Comparison of ENCODE assay signal across 38 cellular contexts in the genomic region with DNA sequence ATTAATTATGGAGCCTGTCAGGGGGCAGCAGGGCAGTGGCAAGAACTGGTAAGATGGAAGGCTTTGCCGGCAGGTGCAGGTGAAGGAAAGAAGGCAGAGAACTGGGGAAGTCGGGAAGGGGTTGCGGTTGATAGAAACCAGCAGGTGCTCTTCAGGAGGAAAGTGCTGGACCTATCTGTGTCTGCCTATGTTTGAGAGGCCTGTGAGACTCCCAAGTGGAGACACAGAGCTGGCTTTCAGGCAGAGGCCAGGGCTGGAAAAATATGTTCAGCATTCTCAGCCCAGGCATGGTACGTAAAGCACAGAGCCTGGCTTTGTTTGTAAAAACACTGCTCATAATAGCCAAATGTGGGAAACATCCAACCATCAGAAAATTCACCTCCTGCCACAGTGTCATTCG.
"Had no signal": no experiment of that assay in that cellular context is flagged by ENCODE, and none has a peak within 500 bp of the region (broad histone marks: within the 10 kb centered on the region; RNA-seq: fewer than 3 reads in every experiment).

No MANE protein-coding gene starts in this region.

- ATAC-seq: activated naive CD8-positive, alpha-beta T cell treated with anti-CD3 and anti-CD28 coated beads, Interleukin-2, amount 50 U/mL, for 24 hours; activated T-cell treated with anti-CD3 and anti-CD28 coated beads, Interleukin-2, amount 50 U/mL, for 4 hours; activated T-cell treated with anti-CD3 and anti-CD28 coated beads, Interleukin-2, amount 50 U/mL, for 72 hours; activated T-helper 17 cell treated with anti-CD3 and anti-CD28 coated beads, Interleukin-2, amount 50 U/mL, for 72 hours; body of pancreas had no signal

- H3K4me3 ChIP-seq: adrenal gland, ascending aorta, body of pancreas, breast epithelium, cardiac muscle cell had no signal

- H3K27me3 Mint-ChIP-seq: activated naive CD4-positive, alpha-beta T cell treated with anti-CD3 and anti-CD28 coated beads, Interleukin-2, amount 50 U/mL, for 24 hours; activated naive CD8-positive, alpha-beta T cell treated with anti-CD3 and anti-CD28 coated beads for 36 hours; activated naive CD8-positive, alpha-beta T cell treated with anti-CD3 and anti-CD28 coated beads, Interleukin-2, amount 10 ng/mL, durations not matched to agents 7 days and 5 days; brain had no signal

- H3K4me3 Mint-ChIP-seq: activated naive CD4-positive, alpha-beta T cell treated with anti-CD3 and anti-CD28 coated beads for 36 hours; activated naive CD4-positive, alpha-beta T cell treated with anti-CD3 and anti-CD28 coated beads, Interleukin-2, amount 10 ng/mL, durations not matched to agents 7 days and 5 days; activated naive CD4-positive, alpha-beta T cell treated with anti-CD3 and anti-CD28 coated beads, Interleukin-2, amount 50 U/mL, for 24 hours; activated naive CD8-positive, alpha-beta T cell; activated naive CD8-positive, alpha-beta T cell treated with anti-CD3 and anti-CD28 coated beads for 36 hours; activated naive CD8-positive, alpha-beta T cell treated with anti-CD3 and anti-CD28 coated beads, Interleukin-2, amount 10 ng/mL, durations not matched to agents 7 days and 5 days; activated naive CD8-positive, alpha-beta T cell treated with anti-CD3 and anti-CD28 coated beads, Interleukin-2, amount 50 U/mL, for 24 hours; activated T-cell treated with anti-CD3 and anti-CD28 coated beads, Interleukin-2, amount 50 U/mL, for 24 hours; activated T-cell treated with anti-CD3 and anti-CD28 coated beads, Interleukin-2, amount 50 U/mL, for 4 hours; activated T-cell treated with anti-CD3 and anti-CD28 coated beads, Interleukin-2, amount 50 U/mL, for 72 hours; activated T-helper 1 cell treated with anti-CD3 and anti-CD28 coated beads, Interleukin-12 subunit alpha, Interleukin-12 subunit beta, Interleukin-2, Interleukin-4 antibody, amounts not matched to agents 30 ng/mL and 10 ng/mL and 1 ng/mL, durations not matched to agents 14 hours and 24 hours and 36 hours; activated T-helper 17 cell treated with anti-CD3 and anti-CD28 coated beads, Interleukin-2, amount 50 U/mL, for 72 hours; brain; central memory CD8-positive, alpha-beta T cell had no signal

- H3K4me1 ChIP-seq: adrenal gland, ascending aorta, body of pancreas, breast epithelium had no signal

- H3K36me3 ChIP-seq: adrenal gland, ascending aorta, breast epithelium, cardiac muscle cell had no signal

- H3K4me1 Mint-ChIP-seq: activated naive CD4-positive, alpha-beta T cell treated with anti-CD3 and anti-CD28 coated beads, Interleukin-2, amount 10 ng/mL, durations not matched to agents 7 days and 5 days; activated naive CD4-positive, alpha-beta T cell treated with anti-CD3 and anti-CD28 coated beads, Interleukin-2, amount 50 U/mL, for 24 hours; activated naive CD8-positive, alpha-beta T cell treated with anti-CD3 and anti-CD28 coated beads for 36 hours; activated naive CD8-positive, alpha-beta T cell treated with anti-CD3 and anti-CD28 coated beads, Interleukin-2, amount 10 ng/mL, durations not matched to agents 7 days and 5 days; activated naive CD8-positive, alpha-beta T cell treated with anti-CD3 and anti-CD28 coated beads, Interleukin-2, amount 50 U/mL, for 24 hours; activated T-helper 17 cell treated with anti-CD3 and anti-CD28 coated beads, Interleukin-2, amount 50 U/mL, for 72 hours; brain; central memory CD8-positive, alpha-beta T cell had no signal

- H3K9me3 Mint-ChIP-seq: activated naive CD4-positive, alpha-beta T cell treated with anti-CD3 and anti-CD28 coated beads for 36 hours; activated naive CD4-positive, alpha-beta T cell treated with anti-CD3 and anti-CD28 coated beads, Interleukin-2, amount 10 ng/mL, durations not matched to agents 7 days and 5 days; activated naive CD4-positive, alpha-beta T cell treated with anti-CD3 and anti-CD28 coated beads, Interleukin-2, amount 50 U/mL, for 24 hours; activated naive CD4-positive, alpha-beta T cell treated with anti-CD3 and anti-CD28 coated beads, Interleukin-2, amount 50 U/mL, for 72 hours; activated naive CD8-positive, alpha-beta T cell treated with anti-CD3 and anti-CD28 coated beads for 36 hours; activated naive CD8-positive, alpha-beta T cell treated with anti-CD3 and anti-CD28 coated beads, Interleukin-2, amount 10 ng/mL, durations not matched to agents 7 days and 5 days; activated naive CD8-positive, alpha-beta T cell treated with anti-CD3 and anti-CD28 coated beads, Interleukin-2, amount 50 U/mL, for 24 hours; activated T-cell treated with anti-CD3 and anti-CD28 coated beads, Interleukin-2, amount 50 U/mL, for 24 hours; activated T-cell treated with anti-CD3 and anti-CD28 coated beads, Interleukin-2, amount 50 U/mL, for 4 hours; activated T-cell treated with anti-CD3 and anti-CD28 coated beads, Interleukin-2, amount 50 U/mL, for 72 hours; activated T-helper 1 cell treated with anti-CD3 and anti-CD28 coated beads, Interleukin-12 subunit alpha, Interleukin-12 subunit beta, Interleukin-2, Interleukin-4 antibody, amounts not matched to agents 30 ng/mL and 10 ng/mL and 1 ng/mL, durations not matched to agents 14 hours and 24 hours and 36 hours; activated T-helper 17 cell treated with anti-CD3 and anti-CD28 coated beads, Interleukin-2, amount 50 U/mL, for 72 hours; activated T-helper 2 cell treated with anti-CD3 and anti-CD28 coated beads, Interferon-gamma antibody, Interleukin-2, Interleukin-4, amounts not matched to agents 10 μg/mL and 5 μg/mL and 100 μg/mL, durations not matched to agents 14 hours and 24 hours and 36 hours; brain; central memory CD8-positive, alpha-beta T cell had no signal

- H3K9me3 ChIP-seq: adrenal gland, ascending aorta, body of pancreas, breast epithelium had no signal

- H3K27ac ChIP-seq: adrenal gland, ascending aorta, body of pancreas, brain microvascular endothelial cell, breast epithelium, cardiac muscle cell had no signal

- DNase-seq: activated effector memory CD4-positive, alpha-beta T cell treated with anti-CD3 and anti-CD28 coated beads, Interleukin-2, amount 50 U/mL, for 16 hours; activated effector memory CD4-positive, alpha-beta T cell treated with Interleukin-2 at 50 U/mL for 16 hours; activated gamma-delta T cell; activated gamma-delta T cell treated with Interleukin-2 at 50 U/mL for 16 hours; activated naive CD4-positive, alpha-beta T cell; activated naive CD4-positive, alpha-beta T cell treated with anti-CD3 and anti-CD28 coated beads for 36 hours; activated naive CD4-positive, alpha-beta T cell treated with anti-CD3 and anti-CD28 coated beads, Interleukin-2, amount 10 ng/mL, durations not matched to agents 7 days and 5 days; activated naive CD4-positive, alpha-beta T cell treated with anti-CD3 and anti-CD28 coated beads, Interleukin-2, amount 50 U/mL, for 16 hours; activated naive CD4-positive, alpha-beta T cell treated with Interleukin-2 at 50 U/mL for 16 hours; activated naive CD8-positive, alpha-beta T cell treated with anti-CD3 and anti-CD28 coated beads for 36 hours; activated naive CD8-positive, alpha-beta T cell treated with anti-CD3 and anti-CD28 coated beads, Interleukin-2, amount 10 ng/mL, durations not matched to agents 7 days and 5 days; activated naive CD8-positive, alpha-beta T cell treated with anti-CD3 and anti-CD28 coated beads, Interleukin-2, amount 50 U/mL, for 24 hours; activated T-cell treated with anti-CD3 and anti-CD28 coated beads, Interleukin-2, amount 50 U/mL, for 1 hour; activated T-cell treated with anti-CD3 and anti-CD28 coated beads, Interleukin-2, amount 50 U/mL, for 24 hours; activated T-cell treated with anti-CD3 and anti-CD28 coated beads, Interleukin-2, amount 50 U/mL, for 4 hours; activated T-cell treated with anti-CD3 and anti-CD28 coated beads, Interleukin-2, amount 50 U/mL, for 48 hours; activated T-cell treated with anti-CD3 and anti-CD28 coated beads, Interleukin-2, amount 50 U/mL, for 72 hours; adrenal gland; amniotic stem cell; amygdala; anterior cingulate cortex; aorta; body of pancreas; brain microvascular endothelial cell; caudate nucleus; central memory CD4-positive, alpha-beta T cell; cerebellar nuclear complex had no signal

- H3K27me3 ChIP-seq: adrenal gland, ascending aorta, body of pancreas, brain microvascular endothelial cell, breast epithelium, cardiac muscle cell had no signal

- H3K27ac Mint-ChIP-seq: activated naive CD4-positive, alpha-beta T cell treated with anti-CD3 and anti-CD28 coated beads for 36 hours; activated naive CD4-positive, alpha-beta T cell treated with anti-CD3 and anti-CD28 coated beads, Interleukin-2, amount 10 ng/mL, durations not matched to agents 7 days and 5 days; activated naive CD4-positive, alpha-beta T cell treated with anti-CD3 and anti-CD28 coated beads, Interleukin-2, amount 50 U/mL, for 24 hours; activated naive CD4-positive, alpha-beta T cell treated with anti-CD3 and anti-CD28 coated beads, Interleukin-2, amount 50 U/mL, for 72 hours; activated naive CD8-positive, alpha-beta T cell; activated naive CD8-positive, alpha-beta T cell treated with anti-CD3 and anti-CD28 coated beads for 36 hours; activated naive CD8-positive, alpha-beta T cell treated with anti-CD3 and anti-CD28 coated beads, Interleukin-2, amount 10 ng/mL, durations not matched to agents 7 days and 5 days; activated naive CD8-positive, alpha-beta T cell treated with anti-CD3 and anti-CD28 coated beads, Interleukin-2, amount 50 U/mL, for 24 hours; activated T-cell treated with anti-CD3 and anti-CD28 coated beads, Interleukin-2, amount 50 U/mL, for 24 hours; activated T-cell treated with anti-CD3 and anti-CD28 coated beads, Interleukin-2, amount 50 U/mL, for 72 hours; activated T-helper 1 cell treated with anti-CD3 and anti-CD28 coated beads, Interleukin-12 subunit alpha, Interleukin-12 subunit beta, Interleukin-2, Interleukin-4 antibody, amounts not matched to agents 30 ng/mL and 10 ng/mL and 1 ng/mL, durations not matched to agents 14 hours and 24 hours and 36 hours; activated T-helper 17 cell treated with anti-CD3 and anti-CD28 coated beads, Interleukin-2, amount 50 U/mL, for 72 hours; activated T-helper 2 cell treated with anti-CD3 and anti-CD28 coated beads, Interferon-gamma antibody, Interleukin-2, Interleukin-4, amounts not matched to agents 10 μg/mL and 5 μg/mL and 100 μg/mL, durations not matched to agents 14 hours and 24 hours and 36 hours; brain had no signal
